1 cellular context compared by ENCODE assay signal in the genomic region with DNA sequence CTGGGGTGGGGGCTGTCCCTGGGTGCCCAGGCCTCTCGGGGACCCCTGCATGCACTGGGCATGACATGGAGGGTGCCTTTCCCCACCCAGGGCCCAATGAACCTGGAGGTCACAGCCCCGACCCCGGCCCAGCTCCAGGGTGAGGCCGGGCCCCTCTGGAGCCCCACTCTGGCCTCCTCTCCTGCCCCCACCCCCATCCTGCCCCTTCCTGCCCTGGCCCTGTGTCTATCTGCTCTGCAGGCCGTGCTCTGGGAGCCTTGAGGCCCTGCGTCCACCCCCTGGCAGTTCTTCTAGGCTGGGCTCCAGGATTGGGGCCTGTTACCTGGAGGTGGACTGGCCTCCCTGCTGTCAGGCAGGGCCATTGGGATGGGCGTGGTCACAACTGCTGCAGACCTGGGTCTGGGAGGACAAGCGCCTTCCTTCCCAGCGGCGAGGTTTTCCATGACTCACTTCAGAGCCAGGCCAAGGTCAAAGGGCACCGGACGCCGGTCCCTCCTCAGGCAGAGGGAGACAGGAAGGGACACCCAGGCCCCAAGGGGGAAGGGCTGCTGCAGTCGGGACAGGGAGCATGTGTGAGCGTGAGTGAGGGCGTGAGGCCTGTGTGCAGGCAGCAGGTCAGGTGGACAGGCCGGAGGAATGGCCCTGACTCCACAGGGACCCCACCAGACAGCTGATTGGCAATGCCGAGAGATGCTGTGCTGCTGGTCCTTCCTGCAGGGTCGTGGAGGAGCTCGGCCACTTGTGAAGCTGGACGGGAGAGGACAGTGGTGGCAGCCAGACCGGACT.
TF ChIP-seq lines count a peak whose summit lies in the region.

No MANE protein-coding gene starts in this region.

TF ChIP-seq in HepG2, 621 proteins besides CTCF, POLR2A, EP300 and RAD21 (continued from another document and continues in another):
- TF ChIP-seq, protein P1, sequence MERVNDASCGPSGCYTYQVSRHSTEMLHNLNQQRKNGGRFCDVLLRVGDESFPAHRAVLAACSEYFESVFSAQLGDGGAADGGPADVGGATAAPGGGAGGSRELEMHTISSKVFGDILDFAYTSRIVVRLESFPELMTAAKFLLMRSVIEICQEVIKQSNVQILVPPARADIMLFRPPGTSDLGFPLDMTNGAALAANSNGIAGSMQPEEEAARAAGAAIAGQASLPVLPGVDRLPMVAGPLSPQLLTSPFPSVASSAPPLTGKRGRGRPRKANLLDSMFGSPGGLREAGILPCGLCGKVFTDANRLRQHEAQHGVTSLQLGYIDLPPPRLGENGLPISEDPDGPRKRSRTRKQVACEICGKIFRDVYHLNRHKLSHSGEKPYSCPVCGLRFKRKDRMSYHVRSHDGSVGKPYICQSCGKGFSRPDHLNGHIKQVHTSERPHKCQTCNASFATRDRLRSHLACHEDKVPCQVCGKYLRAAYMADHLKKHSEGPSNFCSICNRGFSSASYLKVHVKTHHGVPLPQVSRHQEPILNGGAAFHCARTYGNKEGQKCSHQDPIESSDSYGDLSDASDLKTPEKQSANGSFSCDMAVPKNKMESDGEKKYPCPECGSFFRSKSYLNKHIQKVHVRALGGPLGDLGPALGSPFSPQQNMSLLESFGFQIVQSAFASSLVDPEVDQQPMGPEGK (CRISPR knock-in tag; IDR thresholded peaks at IDR 0.05), result peak; percentile 77
- TF ChIP-seq ZNF768 (CRISPR knock-in tag; IDR thresholded peaks at IDR 0.05) (no peak), NFYC (CRISPR knock-in tag; IDR thresholded peaks at IDR 0.05) (no peak), THYN1 (CRISPR knock-in tag; IDR thresholded peaks at IDR 0.05; ENCODE audit: borderline replicate concordance, low read depth) (no peak), KAT2B (IDR thresholded peaks at IDR 0.05; ENCODE audit: borderline replicate concordance, low read depth, low read length) (no peak), CAMTA2 (CRISPR knock-in tag; IDR thresholded peaks at IDR 0.05; ENCODE audit: borderline replicate concordance) (no peak), TAF1 (CRISPR knock-in tag; IDR thresholded peaks at IDR 0.05) (no peak; the same call in 1 of the 2 replicates), ZNF7 (CRISPR knock-in tag; IDR thresholded peaks at IDR 0.05) (no peak), PCBP1 (IDR thresholded peaks at IDR 0.05; ENCODE audit: borderline replicate concordance, low read depth, low read length) (peak; percentile 65; the same call in 1 of the 2 replicates), ZNF17 (CRISPR knock-in tag; IDR thresholded peaks at IDR 0.05) (no peak), ZNF180 (CRISPR knock-in tag; IDR thresholded peaks at IDR 0.05; ENCODE audit: borderline replicate concordance, low read depth) (no peak), PTBP1 (IDR thresholded peaks at IDR 0.05; ENCODE audit: low read depth, low read length, poor library complexity, severe bottlenecking) (no peak), IKZF4 (CRISPR knock-in tag; IDR thresholded peaks at IDR 0.05; ENCODE audit: borderline replicate concordance, low read depth, not compliant biosample characterization) (no peak), TCF7 (IDR thresholded peaks at IDR 0.05; ENCODE audit: low read depth) (peak; percentile 24; the same call in 1 of the 2 replicates), ZSCAN9 (CRISPR knock-in tag; IDR thresholded peaks at IDR 0.05; ENCODE audit: borderline replicate concordance) (no peak), NFATC3 (CRISPR knock-in tag; IDR thresholded peaks at IDR 0.05) (no peak), NR2F6 (IDR thresholded peaks at IDR 0.05) (peak; percentile 96), NR2F6 (CRISPR knock-in tag; IDR thresholded peaks at IDR 0.05) (peak; percentile 99), NFKBIZ (CRISPR knock-in tag; IDR thresholded peaks at IDR 0.05) (no peak), HNRNPK (IDR thresholded peaks at IDR 0.05; ENCODE audit: low read depth, low read length, poor library complexity, severe bottlenecking) (peak; percentile 33), ZNF329 (CRISPR knock-in tag; IDR thresholded peaks at IDR 0.05; ENCODE audit: low read depth) (no peak), SRF (IDR thresholded peaks at IDR 0.05; ENCODE audit: low read depth, low read length) (no peak), ZNF883 (CRISPR knock-in tag; IDR thresholded peaks at IDR 0.05; ENCODE audit: not compliant biosample characterization) (no peak), TEAD2 (CRISPR knock-in tag; IDR thresholded peaks at IDR 0.05) (no peak), ZNF816 (CRISPR knock-in tag; IDR thresholded peaks at IDR 0.05; ENCODE audit: borderline replicate concordance) (no peak), ZNF160 (CRISPR knock-in tag; IDR thresholded peaks at IDR 0.05) (no peak), POLR2G (IDR thresholded peaks at IDR 0.05; ENCODE audit: low read depth, low read length) (peak; percentile 70), ZNF775 (CRISPR knock-in tag; IDR thresholded peaks at IDR 0.05; ENCODE audit: borderline replicate concordance) (no peak), ZNF841 (CRISPR knock-in tag; IDR thresholded peaks at IDR 0.05; ENCODE audit: borderline replicate concordance) (no peak), ZNF331 (CRISPR knock-in tag; IDR thresholded peaks at IDR 0.05) (peak; percentile 63; the same call in 1 of the 2 replicates), BRCA1 (CRISPR knock-in tag; IDR thresholded peaks at IDR 0.05) (0 out of 2 replicates have a peak, but pooled peaks have one; percentile 14), AKAP8 (CRISPR knock-in tag; IDR thresholded peaks at IDR 0.05) (no peak), FOXM1 (CRISPR knock-in tag; IDR thresholded peaks at IDR 0.05) (no peak), SMAD9 (CRISPR knock-in tag; IDR thresholded peaks at IDR 0.05) (no peak), TBL1XR1 (IDR thresholded peaks at IDR 0.05; ENCODE audit: borderline replicate concordance, low read length, partially characterized antibody) (no peak)
- TF ChIP-seq, protein P2, sequence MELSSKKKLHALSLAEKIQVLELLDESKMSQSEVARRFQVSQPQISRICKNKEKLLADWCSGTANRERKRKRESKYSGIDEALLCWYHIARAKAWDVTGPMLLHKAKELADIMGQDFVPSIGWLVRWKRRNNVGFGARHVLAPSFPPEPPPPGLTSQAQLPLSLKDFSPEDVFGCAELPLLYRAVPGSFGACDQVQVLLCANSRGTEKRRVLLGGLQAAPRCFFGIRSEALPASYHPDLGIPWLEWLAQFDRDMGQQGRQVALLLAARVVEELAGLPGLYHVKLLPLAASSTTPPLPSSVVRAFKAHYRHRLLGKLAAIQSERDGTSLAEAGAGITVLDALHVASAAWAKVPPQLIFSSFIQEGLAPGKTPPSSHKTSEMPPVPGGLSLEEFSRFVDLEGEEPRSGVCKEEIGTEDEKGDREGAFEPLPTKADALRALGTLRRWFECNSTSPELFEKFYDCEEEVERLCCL (CRISPR knock-in tag; IDR thresholded peaks at IDR 0.05; ENCODE audit: borderline replicate concordance), result no peak
- TF ChIP-seq, protein P3, sequence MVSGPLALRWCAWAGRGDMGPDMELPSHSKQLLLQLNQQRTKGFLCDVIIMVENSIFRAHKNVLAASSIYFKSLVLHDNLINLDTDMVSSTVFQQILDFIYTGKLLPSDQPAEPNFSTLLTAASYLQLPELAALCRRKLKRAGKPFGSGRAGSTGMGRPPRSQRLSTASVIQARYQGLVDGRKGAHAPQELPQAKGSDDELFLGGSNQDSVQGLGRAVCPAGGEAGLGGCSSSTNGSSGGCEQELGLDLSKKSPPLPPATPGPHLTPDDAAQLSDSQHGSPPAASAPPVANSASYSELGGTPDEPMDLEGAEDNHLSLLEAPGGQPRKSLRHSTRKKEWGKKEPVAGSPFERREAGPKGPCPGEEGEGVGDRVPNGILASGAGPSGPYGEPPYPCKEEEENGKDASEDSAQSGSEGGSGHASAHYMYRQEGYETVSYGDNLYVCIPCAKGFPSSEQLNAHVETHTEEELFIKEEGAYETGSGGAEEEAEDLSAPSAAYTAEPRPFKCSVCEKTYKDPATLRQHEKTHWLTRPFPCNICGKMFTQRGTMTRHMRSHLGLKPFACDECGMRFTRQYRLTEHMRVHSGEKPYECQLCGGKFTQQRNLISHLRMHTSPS (CRISPR knock-in tag; IDR thresholded peaks at IDR 0.05; ENCODE audit: low read depth), result peak; percentile 67; the same call in 1 of the 2 replicates
- TF ChIP-seq, protein P4, sequence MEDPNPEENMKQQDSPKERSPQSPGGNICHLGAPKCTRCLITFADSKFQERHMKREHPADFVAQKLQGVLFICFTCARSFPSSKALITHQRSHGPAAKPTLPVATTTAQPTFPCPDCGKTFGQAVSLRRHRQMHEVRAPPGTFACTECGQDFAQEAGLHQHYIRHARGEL (CRISPR knock-in tag; IDR thresholded peaks at IDR 0.05), result no peak
- TF ChIP-seq, protein P5, sequence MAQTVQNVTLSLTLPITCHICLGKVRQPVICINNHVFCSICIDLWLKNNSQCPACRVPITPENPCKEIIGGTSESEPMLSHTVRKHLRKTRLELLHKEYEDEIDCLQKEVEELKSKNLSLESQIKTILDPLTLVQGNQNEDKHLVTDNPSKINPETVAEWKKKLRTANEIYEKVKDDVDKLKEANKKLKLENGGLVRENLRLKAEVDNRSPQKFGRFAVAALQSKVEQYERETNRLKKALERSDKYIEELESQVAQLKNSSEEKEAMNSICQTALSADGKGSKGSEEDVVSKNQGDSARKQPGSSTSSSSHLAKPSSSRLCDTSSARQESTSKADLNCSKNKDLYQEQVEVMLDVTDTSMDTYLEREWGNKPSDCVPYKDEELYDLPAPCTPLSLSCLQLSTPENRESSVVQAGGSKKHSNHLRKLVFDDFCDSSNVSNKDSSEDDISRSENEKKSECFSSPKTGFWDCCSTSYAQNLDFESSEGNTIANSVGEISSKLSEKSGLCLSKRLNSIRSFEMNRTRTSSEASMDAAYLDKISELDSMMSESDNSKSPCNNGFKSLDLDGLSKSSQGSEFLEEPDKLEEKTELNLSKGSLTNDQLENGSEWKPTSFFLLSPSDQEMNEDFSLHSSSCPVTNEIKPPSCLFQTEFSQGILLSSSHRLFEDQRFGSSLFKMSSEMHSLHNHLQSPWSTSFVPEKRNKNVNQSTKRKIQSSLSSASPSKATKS (CRISPR knock-in tag; IDR thresholded peaks at IDR 0.05), result no peak
- TF ChIP-seq, protein P6, sequence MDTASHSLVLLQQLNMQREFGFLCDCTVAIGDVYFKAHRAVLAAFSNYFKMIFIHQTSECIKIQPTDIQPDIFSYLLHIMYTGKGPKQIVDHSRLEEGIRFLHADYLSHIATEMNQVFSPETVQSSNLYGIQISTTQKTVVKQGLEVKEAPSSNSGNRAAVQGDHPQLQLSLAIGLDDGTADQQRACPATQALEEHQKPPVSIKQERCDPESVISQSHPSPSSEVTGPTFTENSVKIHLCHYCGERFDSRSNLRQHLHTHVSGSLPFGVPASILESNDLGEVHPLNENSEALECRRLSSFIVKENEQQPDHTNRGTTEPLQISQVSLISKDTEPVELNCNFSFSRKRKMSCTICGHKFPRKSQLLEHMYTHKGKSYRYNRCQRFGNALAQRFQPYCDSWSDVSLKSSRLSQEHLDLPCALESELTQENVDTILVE (CRISPR knock-in tag; IDR thresholded peaks at IDR 0.05), result no peak
- TF ChIP-seq, protein P7, sequence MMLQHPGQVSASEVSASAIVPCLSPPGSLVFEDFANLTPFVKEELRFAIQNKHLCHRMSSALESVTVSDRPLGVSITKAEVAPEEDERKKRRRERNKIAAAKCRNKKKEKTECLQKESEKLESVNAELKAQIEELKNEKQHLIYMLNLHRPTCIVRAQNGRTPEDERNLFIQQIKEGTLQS (CRISPR knock-in tag; IDR thresholded peaks at IDR 0.05), result peak; percentile 80
- TF ChIP-seq, protein P8, sequence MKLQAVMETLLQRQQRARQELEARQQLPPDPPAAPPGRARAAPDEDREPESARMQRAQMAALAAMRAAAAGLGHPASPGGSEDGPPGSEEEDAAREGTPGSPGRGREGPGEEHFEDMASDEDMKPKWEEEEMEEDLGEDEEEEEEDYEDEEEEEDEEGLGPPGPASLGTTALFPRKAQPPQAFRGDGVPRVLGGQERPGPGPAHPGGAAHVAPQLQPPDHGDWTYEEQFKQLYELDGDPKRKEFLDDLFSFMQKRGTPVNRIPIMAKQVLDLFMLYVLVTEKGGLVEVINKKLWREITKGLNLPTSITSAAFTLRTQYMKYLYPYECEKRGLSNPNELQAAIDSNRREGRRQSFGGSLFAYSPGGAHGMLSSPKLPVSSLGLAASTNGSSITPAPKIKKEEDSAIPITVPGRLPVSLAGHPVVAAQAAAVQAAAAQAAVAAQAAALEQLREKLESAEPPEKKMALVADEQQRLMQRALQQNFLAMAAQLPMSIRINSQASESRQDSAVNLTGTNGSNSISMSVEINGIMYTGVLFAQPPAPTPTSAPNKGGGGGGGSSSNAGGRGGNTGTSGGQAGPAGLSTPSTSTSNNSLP (IDR thresholded peaks at IDR 0.05; ENCODE audit: low read depth, low read length), result no peak
- TF ChIP-seq, protein P9, sequence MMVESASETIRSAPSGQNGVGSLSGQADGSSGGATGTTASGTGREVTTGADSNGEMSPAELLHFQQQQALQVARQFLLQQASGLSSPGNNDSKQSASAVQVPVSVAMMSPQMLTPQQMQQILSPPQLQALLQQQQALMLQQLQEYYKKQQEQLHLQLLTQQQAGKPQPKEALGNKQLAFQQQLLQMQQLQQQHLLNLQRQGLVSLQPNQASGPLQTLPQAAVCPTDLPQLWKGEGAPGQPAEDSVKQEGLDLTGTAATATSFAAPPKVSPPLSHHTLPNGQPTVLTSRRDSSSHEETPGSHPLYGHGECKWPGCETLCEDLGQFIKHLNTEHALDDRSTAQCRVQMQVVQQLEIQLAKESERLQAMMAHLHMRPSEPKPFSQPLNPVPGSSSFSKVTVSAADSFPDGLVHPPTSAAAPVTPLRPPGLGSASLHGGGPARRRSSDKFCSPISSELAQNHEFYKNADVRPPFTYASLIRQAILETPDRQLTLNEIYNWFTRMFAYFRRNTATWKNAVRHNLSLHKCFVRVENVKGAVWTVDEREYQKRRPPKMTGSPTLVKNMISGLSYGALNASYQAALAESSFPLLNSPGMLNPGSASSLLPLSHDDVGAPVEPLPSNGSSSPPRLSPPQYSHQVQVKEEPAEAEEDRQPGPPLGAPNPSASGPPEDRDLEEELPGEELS (CRISPR knock-in tag; IDR thresholded peaks at IDR 0.05), result peak; percentile 77
- TF ChIP-seq, protein P10, sequence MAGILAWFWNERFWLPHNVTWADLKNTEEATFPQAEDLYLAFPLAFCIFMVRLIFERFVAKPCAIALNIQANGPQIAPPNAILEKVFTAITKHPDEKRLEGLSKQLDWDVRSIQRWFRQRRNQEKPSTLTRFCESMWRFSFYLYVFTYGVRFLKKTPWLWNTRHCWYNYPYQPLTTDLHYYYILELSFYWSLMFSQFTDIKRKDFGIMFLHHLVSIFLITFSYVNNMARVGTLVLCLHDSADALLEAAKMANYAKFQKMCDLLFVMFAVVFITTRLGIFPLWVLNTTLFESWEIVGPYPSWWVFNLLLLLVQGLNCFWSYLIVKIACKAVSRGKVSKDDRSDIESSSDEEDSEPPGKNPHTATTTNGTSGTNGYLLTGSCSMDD (CRISPR knock-in tag; IDR thresholded peaks at IDR 0.05), result no peak
- TF ChIP-seq, protein P11, sequence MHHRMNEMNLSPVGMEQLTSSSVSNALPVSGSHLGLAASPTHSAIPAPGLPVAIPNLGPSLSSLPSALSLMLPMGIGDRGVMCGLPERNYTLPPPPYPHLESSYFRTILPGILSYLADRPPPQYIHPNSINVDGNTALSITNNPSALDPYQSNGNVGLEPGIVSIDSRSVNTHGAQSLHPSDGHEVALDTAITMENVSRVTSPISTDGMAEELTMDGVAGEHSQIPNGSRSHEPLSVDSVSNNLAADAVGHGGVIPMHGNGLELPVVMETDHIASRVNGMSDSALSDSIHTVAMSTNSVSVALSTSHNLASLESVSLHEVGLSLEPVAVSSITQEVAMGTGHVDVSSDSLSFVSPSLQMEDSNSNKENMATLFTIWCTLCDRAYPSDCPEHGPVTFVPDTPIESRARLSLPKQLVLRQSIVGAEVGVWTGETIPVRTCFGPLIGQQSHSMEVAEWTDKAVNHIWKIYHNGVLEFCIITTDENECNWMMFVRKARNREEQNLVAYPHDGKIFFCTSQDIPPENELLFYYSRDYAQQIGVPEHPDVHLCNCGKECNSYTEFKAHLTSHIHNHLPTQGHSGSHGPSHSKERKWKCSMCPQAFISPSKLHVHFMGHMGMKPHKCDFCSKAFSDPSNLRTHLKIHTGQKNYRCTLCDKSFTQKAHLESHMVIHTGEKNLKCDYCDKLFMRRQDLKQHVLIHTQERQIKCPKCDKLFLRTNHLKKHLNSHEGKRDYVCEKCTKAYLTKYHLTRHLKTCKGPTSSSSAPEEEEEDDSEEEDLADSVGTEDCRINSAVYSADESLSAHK (CRISPR knock-in tag; IDR thresholded peaks at IDR 0.05; ENCODE audit: borderline replicate concordance), result no peak
